9 cellular contexts compared by ENCODE assay signal in the genomic region with DNA sequence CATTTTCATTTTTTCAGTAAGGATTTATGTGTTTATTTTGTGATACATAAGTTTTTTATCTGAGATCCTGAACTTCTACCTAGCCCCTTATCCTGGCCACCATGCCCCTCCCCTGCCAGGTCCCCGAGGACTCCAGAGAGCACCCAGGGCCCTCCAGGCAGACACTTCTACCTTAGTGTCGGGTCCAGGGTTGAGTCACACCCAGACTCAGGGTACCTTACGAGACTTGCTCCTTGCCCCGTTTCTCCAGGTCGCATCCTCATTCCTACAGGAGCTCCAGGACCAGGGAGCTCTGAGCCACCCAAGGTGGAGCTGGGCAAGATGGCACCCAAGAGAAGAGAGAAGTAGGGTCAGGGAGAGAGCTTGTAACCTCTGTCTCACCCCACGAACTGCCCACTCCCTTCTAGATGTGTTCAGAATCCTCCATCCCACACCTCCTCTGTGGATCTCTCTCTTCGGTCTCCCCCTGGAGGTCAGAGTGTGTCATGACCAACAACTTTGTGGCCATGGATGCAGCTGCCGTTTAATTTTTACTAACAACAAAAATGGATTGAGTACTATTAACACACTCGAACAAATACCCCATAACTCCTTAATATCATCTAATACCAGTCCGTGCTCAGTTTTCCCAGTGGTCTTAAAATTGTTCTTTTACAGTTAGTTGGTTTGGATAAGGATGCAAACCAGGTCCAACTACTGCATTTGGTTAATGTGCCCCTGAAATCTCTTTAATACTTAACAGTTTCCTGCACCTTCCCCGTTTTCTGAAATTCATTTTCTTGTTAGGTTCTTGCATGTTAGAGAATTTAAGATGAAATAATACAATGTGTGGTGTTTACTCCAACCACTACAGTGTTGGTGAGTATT.
DNase-seq lines count a peak whose midpoint lies in the region; ATAC-seq, FAIRE-seq and TF ChIP-seq lines count a peak whose summit lies in the region.
"Had no signal": no experiment of that assay in that cellular context is flagged by ENCODE, and none has a peak within 500 bp of the region (broad histone marks: within the 10 kb centered on the region; RNA-seq: fewer than 3 reads in every experiment).

No MANE protein-coding gene starts in this region.

- no peak overlapping the region for H3K4me3 Mint-ChIP-seq in astrocyte (ENCODE audit: unreplicated experiment)
- H3K4me3 Mint-ChIP-seq: stimulated activated naive CD8-positive, alpha-beta T cell treated with anti-CD3 and anti-CD28 coated beads, Interleukin-15, Interleukin-2, amounts not matched to agents 100 ng/mL and 50 ng/mL, for 24 hours had no signal

- no peaks in the 10 kb centered on the region for H4K20me1 ChIP-seq in astrocyte (ENCODE audit: insufficient read depth, low read length)

- no peaks in the 10 kb centered on the region for H3K79me2 ChIP-seq in astrocyte (ENCODE audit: insufficient read depth, low read length)

- no peaks in the 10 kb centered on the region for H3K36me3 ChIP-seq in astrocyte (ENCODE audit: insufficient read depth, low read length)

- H2AFZ ChIP-seq in astrocyte (ENCODE audit: low read depth, low read length), result no peak overlapping the region

- ATAC-seq in HG02852 (IDR thresholded peaks at IDR 0.05; ENCODE audit: unreplicated experiment), result peak; percentile 74

- H3K4me2 ChIP-seq in astrocyte (ENCODE audit: low read length), result no peak overlapping the region

- FAIRE-seq in astrocyte (lab: Jason Lieb, UNC), result no peak

- no peak overlapping the region for H3K4me3 ChIP-seq in astrocyte (ENCODE audit: insufficient read depth, low read depth, low read length)

- TF ChIP-seq CTCF in astrocyte (IDR thresholded peaks at IDR 0.05; ENCODE audit: insufficient read depth, low read depth, low read length), result peak; percentile 45

- peaks cover 2% of the 10 kb centered on the region for H3K9me3 Mint-ChIP-seq in astrocyte (ENCODE audit: unreplicated experiment)
- H3K9me3 Mint-ChIP-seq: stimulated activated naive CD8-positive, alpha-beta T cell treated with anti-CD3 and anti-CD28 coated beads, Interleukin-15, Interleukin-2, amounts not matched to agents 100 ng/mL and 50 ng/mL, for 24 hours had no signal

- no peaks in the 10 kb centered on the region for H3K36me3 Mint-ChIP-seq in astrocyte (ENCODE audit: low read depth, unreplicated experiment)

- H3K27me3 ChIP-seq in astrocyte (ENCODE audit: insufficient read depth, low read length), result no peaks in the 10 kb centered on the region

- no peak overlapping the region for H3K27ac Mint-ChIP-seq in astrocyte (ENCODE audit: unreplicated experiment)
- H3K27ac Mint-ChIP-seq: stimulated activated naive CD8-positive, alpha-beta T cell treated with anti-CD3 and anti-CD28 coated beads, Interleukin-15, Interleukin-2, amounts not matched to agents 100 ng/mL and 50 ng/mL, for 24 hours had no signal

- H3K9ac ChIP-seq in astrocyte (ENCODE audit: low read length), result no peak overlapping the region

- H3K4me1 ChIP-seq in astrocyte (ENCODE audit: insufficient read depth, low read length), result no peaks in the 10 kb centered on the region

- no peaks in the 10 kb centered on the region for H3K4me1 Mint-ChIP-seq in astrocyte (ENCODE audit: low read depth, unreplicated experiment)

- peak; percentile 3 for DNase-seq in stimulated activated CD4-positive, alpha-beta T cell treated with anti-CD3 and anti-CD28 coated beads, Interleukin-12 subunit alpha, Interleukin-12 subunit beta, amount 100 ng/mL, for 4 hours
- DNase-seq in stimulated activated CD4-positive, alpha-beta T cell treated with anti-CD3 and anti-CD28 coated beads, Interleukin-4, amount 100 ng/mL, for 4 hours, result no peak
- DNase-seq in NCI-H69 (lab: John Stamatoyannopoulos, UW) (peak; percentile 89), astrocyte (ENCODE audit: low read depth) (no peak), iPS-NIHi11 (ENCODE audit: low spot score) (peak; percentile 76), DMS153 treated with DMSO at 0.1 percent for 48 hours (lab: John Stamatoyannopoulos, UW; ENCODE audit: unreplicated experiment) (no peak)
- peak; percentile 6 for DNase-seq in stimulated activated CD4-positive, alpha-beta T cell treated with anti-CD3 and anti-CD28 coated beads, Interleukin-4, amount 100 ng/mL, for 1 hour

- peaks cover 13% of the 10 kb centered on the region for H3K27me3 Mint-ChIP-seq in astrocyte (ENCODE audit: low read depth, unreplicated experiment)

- no peak overlapping the region for H3K27ac ChIP-seq in astrocyte (ENCODE audit: low read depth, low read length)

- H3K9me3 ChIP-seq in astrocyte (ENCODE audit: insufficient read depth, low read depth, low read length), result no peaks in the 10 kb centered on the region

Comparison
In these comparisons a context has a peak if more than half of its experiments do, and no peak if none do; other contexts are left out.
1. DNase-seq: peak in stimulated activated CD4-positive, alpha-beta T cell treated with anti-CD3 and anti-CD28 coated beads, Interleukin-12 subunit alpha, Interleukin-12 subunit beta, amount 100 ng/mL, for 4 hours (single experiment), NCI-H69 (single experiment), iPS-NIHi11 (single experiment) and stimulated activated CD4-positive, alpha-beta T cell treated with anti-CD3 and anti-CD28 coated beads, Interleukin-4, amount 100 ng/mL, for 1 hour (single experiment); none in stimulated activated CD4-positive, alpha-beta T cell treated with anti-CD3 and anti-CD28 coated beads, Interleukin-4, amount 100 ng/mL, for 4 hours (0 of 2), astrocyte (single experiment) and DMS153 treated with DMSO at 0.1 percent for 48 hours (single experiment).